Comparison of ENCODE assay signal across 1 cellular context in the genomic region with DNA sequence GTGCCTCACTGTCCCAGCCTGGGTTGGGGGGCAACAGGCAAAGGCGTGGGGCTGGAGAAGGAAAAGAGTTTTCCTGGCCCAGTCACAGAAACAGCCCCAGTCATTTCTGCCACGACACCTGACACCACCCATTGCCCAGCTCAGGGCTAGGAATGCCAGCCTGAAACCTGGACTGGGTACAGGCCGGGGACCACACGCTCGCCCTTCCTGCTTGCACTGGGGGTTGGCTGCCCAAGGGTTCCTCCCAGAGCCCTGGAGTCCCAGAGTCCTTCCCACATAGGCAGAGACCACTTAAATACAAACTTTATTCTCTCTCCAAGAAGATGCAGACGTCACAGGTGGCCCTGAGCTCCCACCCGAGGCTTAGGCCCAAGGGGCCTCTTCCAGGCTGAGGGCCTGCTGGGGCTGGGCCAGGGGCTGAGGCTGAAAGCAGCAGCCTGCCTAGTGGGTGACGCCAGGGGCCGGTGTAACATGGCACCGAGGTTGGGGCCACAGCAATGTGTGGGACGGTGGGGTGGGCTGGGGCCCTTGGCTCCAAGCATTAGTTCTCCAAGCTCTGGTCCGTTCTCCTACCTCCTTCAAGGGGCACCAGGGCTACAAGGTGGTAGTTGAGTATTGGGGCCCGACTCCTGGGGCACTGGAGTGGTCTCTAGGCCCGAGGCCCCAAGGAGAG.
TF ChIP-seq lines count a peak whose summit lies in the region.

No MANE protein-coding gene starts in this region.

TF ChIP-seq in HepG2, 621 proteins besides CTCF, POLR2A, EP300 and RAD21:
- no peak for TF ChIP-seq ZNF468 (CRISPR knock-in tag; IDR thresholded peaks at IDR 0.05)
- TF ChIP-seq ZIK1 (CRISPR knock-in tag; IDR thresholded peaks at IDR 0.05; ENCODE audit: borderline replicate concordance, low read depth): no peak
- TF ChIP-seq SCMH1 (CRISPR knock-in tag; IDR thresholded peaks at IDR 0.05; ENCODE audit: borderline replicate concordance): no peak
- TF ChIP-seq ATF7 (IDR thresholded peaks at IDR 0.05): no peak
- TF ChIP-seq ATF7 (CRISPR knock-in tag; IDR thresholded peaks at IDR 0.05): no peak
- no peak for TF ChIP-seq ZMYM2 (CRISPR knock-in tag; IDR thresholded peaks at IDR 0.05)
- no peak for TF ChIP-seq POLR2AphosphoS5 (IDR thresholded peaks at IDR 0.05; ENCODE audit: low read depth, low read length)
- TF ChIP-seq NR2F1 (CRISPR knock-in tag; IDR thresholded peaks at IDR 0.05): no peak
- no peak for TF ChIP-seq ZNF543 (CRISPR knock-in tag; IDR thresholded peaks at IDR 0.05)
- TF ChIP-seq, protein P1, sequence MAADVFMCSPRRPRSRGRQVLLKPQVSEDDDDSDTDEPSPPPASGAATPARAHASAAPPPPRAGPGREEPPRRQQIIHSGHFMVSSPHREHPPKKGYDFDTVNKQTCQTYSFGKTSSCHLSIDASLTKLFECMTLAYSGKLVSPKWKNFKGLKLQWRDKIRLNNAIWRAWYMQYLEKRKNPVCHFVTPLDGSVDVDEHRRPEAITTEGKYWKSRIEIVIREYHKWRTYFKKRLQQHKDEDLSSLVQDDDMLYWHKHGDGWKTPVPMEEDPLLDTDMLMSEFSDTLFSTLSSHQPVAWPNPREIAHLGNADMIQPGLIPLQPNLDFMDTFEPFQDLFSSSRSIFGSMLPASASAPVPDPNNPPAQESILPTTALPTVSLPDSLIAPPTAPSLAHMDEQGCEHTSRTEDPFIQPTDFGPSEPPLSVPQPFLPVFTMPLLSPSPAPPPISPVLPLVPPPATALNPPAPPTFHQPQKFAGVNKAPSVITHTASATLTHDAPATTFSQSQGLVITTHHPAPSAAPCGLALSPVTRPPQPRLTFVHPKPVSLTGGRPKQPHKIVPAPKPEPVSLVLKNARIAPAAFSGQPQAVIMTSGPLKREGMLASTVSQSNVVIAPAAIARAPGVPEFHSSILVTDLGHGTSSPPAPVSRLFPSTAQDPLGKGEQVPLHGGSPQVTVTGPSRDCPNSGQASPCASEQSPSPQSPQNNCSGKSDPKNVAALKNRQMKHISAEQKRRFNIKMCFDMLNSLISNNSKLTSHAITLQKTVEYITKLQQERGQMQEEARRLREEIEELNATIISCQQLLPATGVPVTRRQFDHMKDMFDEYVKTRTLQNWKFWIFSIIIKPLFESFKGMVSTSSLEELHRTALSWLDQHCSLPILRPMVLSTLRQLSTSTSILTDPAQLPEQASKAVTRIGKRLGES (CRISPR knock-in tag; IDR thresholded peaks at IDR 0.05; ENCODE audit: borderline replicate concordance): no peak
- TF ChIP-seq THYN1 (CRISPR knock-in tag; IDR thresholded peaks at IDR 0.05; ENCODE audit: borderline replicate concordance, low read depth): no peak
- TF ChIP-seq, protein P2, sequence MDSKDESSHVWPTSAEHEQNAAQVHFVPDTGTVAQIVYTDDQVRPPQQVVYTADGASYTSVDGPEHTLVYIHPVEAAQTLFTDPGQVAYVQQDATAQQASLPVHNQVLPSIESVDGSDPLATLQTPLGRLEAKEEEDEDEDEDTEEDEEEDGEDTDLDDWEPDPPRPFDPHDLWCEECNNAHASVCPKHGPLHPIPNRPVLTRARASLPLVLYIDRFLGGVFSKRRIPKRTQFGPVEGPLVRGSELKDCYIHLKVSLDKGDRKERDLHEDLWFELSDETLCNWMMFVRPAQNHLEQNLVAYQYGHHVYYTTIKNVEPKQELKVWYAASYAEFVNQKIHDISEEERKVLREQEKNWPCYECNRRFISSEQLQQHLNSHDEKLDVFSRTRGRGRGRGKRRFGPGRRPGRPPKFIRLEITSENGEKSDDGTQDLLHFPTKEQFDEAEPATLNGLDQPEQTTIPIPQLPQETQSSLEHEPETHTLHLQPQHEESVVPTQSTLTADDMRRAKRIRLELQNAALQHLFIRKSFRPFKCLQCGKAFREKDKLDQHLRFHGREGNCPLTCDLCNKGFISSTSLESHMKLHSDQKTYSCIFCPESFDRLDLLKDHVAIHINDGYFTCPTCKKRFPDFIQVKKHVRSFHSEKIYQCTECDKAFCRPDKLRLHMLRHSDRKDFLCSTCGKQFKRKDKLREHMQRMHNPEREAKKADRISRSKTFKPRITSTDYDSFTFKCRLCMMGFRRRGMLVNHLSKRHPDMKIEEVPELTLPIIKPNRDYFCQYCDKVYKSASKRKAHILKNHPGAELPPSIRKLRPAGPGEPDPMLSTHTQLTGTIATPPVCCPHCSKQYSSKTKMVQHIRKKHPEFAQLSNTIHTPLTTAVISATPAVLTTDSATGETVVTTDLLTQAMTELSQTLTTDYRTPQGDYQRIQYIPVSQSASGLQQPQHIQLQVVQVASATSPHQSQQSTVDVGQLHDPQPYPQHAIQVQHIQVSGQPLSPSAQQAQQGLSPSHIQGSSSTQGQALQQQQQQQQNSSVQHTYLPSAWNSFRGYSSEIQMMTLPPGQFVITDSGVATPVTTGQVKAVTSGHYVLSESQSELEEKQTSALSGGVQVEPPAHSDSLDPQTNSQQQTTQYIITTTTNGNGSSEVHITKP (CRISPR knock-in tag; IDR thresholded peaks at IDR 0.05; ENCODE audit: low read depth): no peak
- TF ChIP-seq, protein P3, sequence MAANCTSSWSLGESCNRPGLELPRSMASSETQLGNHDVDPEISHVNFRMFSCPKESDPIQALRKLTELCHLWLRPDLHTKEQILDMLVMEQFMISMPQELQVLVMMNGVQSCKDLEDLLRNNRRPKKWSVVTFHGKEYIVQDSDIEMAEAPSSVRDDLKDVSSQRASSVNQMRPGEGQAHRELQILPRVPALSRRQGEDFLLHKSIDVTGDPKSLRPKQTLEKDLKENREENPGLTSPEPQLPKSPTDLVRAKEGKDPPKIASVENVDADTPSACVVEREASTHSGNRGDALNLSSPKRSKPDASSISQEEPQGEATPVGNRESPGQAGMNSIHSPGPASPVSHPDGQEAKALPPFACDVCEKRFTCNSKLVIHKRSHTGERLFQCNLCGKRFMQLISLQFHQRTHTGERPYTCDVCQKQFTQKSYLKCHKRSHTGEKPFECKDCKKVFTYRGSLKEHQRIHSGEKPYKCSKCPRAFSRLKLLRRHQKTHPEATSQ (CRISPR knock-in tag; IDR thresholded peaks at IDR 0.05; ENCODE audit: borderline replicate concordance): no peak
- no peak for TF ChIP-seq PRPF4 (IDR thresholded peaks at IDR 0.05; ENCODE audit: low read depth, low read length, poor library complexity, severe bottlenecking)
- TF ChIP-seq ZNF337 (CRISPR knock-in tag; IDR thresholded peaks at IDR 0.05; ENCODE audit: borderline replicate concordance, low read depth): no peak
- no peak for TF ChIP-seq CHD4 (IDR thresholded peaks at IDR 0.05; ENCODE audit: borderline replicate concordance, low read length)
- TF ChIP-seq, protein P4, sequence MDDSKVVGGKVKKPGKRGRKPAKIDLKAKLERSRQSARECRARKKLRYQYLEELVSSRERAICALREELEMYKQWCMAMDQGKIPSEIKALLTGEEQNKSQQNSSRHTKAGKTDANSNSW (CRISPR knock-in tag; IDR thresholded peaks at IDR 0.05; ENCODE audit: borderline replicate concordance): no peak
